ENCODE assay signal across 7 cellular contexts in the genomic region with DNA sequence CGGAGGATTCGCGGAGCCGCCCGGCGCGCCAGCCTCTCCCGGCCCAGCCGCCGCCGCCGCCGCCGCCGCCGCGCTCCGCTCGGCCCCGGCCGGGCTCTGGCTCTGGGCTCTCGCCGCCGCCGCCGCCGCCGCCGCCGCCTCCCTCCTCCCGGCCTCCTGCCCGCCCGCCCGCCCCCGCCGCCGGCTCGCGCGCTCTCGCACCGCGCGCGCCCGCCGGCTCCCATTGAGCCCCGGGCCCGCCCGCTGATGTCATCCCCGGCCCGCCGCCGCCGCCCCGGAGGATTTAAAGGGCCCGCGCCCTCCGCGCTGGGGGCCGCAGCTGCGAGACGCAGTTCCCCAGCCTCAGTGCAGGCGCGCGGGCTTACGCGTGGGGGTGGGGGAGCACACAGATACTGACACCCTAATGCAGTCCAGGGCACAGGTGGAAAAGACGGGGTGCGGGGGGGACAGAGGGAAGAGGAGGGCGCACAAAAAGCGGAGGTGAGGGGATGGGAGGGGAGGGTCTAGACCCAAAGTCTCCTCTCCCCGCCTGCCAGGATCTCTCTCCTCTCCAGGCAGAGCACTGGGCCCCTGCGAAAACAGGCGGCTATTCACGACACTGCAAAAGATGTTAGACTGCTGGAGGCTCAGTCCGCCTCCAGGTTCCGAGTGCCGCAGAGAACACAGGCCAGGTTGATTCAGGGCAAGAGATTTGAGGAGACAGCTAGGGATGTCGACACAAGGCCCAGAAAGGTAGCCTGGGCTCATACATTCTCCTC. TPM values are rescaled to one million over a fixed set of nuclear protein-coding genes. Genes with fewer than 3 reads are reported as not detected.
A peak's percentile ranks its signal among the peaks of the same experiment; 100 is the strongest.
DNase-seq lines count a peak whose midpoint lies in the region; ATAC-seq and TF ChIP-seq lines count a peak whose summit lies in the region.

A gene (minus strand): TSS at position 197 of the 758 bp plus-strand sequence. CDS start 3,276 bp downstream, outside the sequence.

- WGBS in heart right ventricle, 2 donors: 2% methylated on average over 30 to 64 of the region's 80 CpGs
- WGBS in upper lobe of left lung, 2 donors: 3 to 12% methylated on average over 14 to 19 of the region's 80 CpGs

- peak; percentile 94 for DNase-seq in GM13976 (ENCODE audit: low spot score)
- peak in 49 of 76 experiments; percentile 6 to 68 (median 38) for DNase-seq in HUDEP-2 (lab: John Stamatoyannopoulos, UW; ENCODE audit: unreplicated experiment in 76 of 76)
- DNase-seq in T-helper 1 cell: peak; percentile 55 to 76 (median 66)
- DNase-seq in amniotic stem cell (lab: John Stamatoyannopoulos, UW): peak; percentile 52
- peak; percentile 83 to 86 for DNase-seq in heart right ventricle
- DNase-seq in posterior cingulate gyrus: peak; percentile 73 to 97 (median 80)
- peak; percentile 81 to 96 for DNase-seq in upper lobe of left lung

- no peaks in the 10 kb centered on the region for H3K9me3 ChIP-seq in heart right ventricle
- no peaks in the 10 kb centered on the region for H3K9me3 ChIP-seq in upper lobe of left lung

- TF ChIP-seq POLR2A in upper lobe of left lung (IDR thresholded peaks at IDR 0.05): peak in 2 of 4 donors; percentile 13 to 41

- H3K36me3 ChIP-seq in heart right ventricle: peaks cover 0 to 16% (median 0%) of the 10 kb centered on the region in 9 donors
- peaks cover 0 to 9% (median 0%) of the 10 kb centered on the region in 4 donors for H3K36me3 ChIP-seq in upper lobe of left lung

- H3K4me3 ChIP-seq in heart right ventricle (peak within 1 kb of the TSS; percentile 75 to 96 (median 88)), upper lobe of left lung (peak within 1 kb of the TSS; percentile 49 to 66 (median 64))

- H3K27me3 ChIP-seq in heart right ventricle: no peaks in the 10 kb centered on the region
- no peaks in the 10 kb centered on the region for H3K27me3 ChIP-seq in upper lobe of left lung

- in situ Hi-C loops in GM13976 (cut with MboI; ENCODE audit: low sequenced_read_pairs, unreplicated experiment): no loop called here

- no peak for TF ChIP-seq EP300 in upper lobe of left lung (IDR thresholded peaks at IDR 0.05)

- ATAC-seq in heart right ventricle: peak; percentile 67 to 78 (median 71)
- ATAC-seq in upper lobe of left lung (ENCODE audit: low FRiP score in 2 of 2): peak; percentile 71 to 85

- intact Hi-C loops in heart right ventricle (cut with DNase I): loop anchor here in 5 of 10 donors (2.0 to 10.0 kb wide), 4 partner anchors 45 to 113 kb away; a partner anchor contains a TSS
- intact Hi-C loops in posterior cingulate gyrus (cut with DNase I): no loop called here

- H3K27ac ChIP-seq in heart right ventricle (peak within 1 kb of the TSS; percentile 96 to 100 (median 99)), upper lobe of left lung (peak within 1 kb of the TSS; percentile 96 to 99 (median 98))

- H3K4me1 ChIP-seq in heart right ventricle: peaks cover 34 to 55% (median 49%) of the 10 kb centered on the region in 9 donors
- H3K4me1 ChIP-seq in upper lobe of left lung: peaks cover 39 to 56% (median 42%) of the 10 kb centered on the region in 4 donors

- TF ChIP-seq CTCF in GM13976 (IDR thresholded peaks at IDR 0.05; ENCODE audit: borderline replicate concordance, control extremely low read depth, extremely low read depth, insufficient read depth, missing control alignments) (no peak), heart right ventricle (IDR thresholded peaks at IDR 0.05) (no peak), upper lobe of left lung (IDR thresholded peaks at IDR 0.05) (no peak)

RNA-seq across cellular contexts. Expression of the gene that starts here (rescaled TPM):
- total RNA-seq in heart right ventricle: 10 to 100 TPM; 64.1 to 88.1 (median 78.6) TPM
- polyA plus RNA-seq in heart right ventricle: 10 to 100 TPM; 81.6 to 83.4 TPM
- 100 to 1,000 TPM in 5 of 6 donors, 10 to 100 TPM in 1; 94.1 to 345 (median 123) TPM for total RNA-seq in upper lobe of left lung

Comparison
In these comparisons a context has a peak if more than half of its experiments do, and no peak if none do; other contexts are left out.
1. Peak in every context shown above with its lines: DNase-seq, ATAC-seq, H3K4me3 ChIP-seq and H3K27ac ChIP-seq.
2. DNase-seq: peak in every context shown above with its lines; median percentile 94 in GM13976; 88 in upper lobe of left lung; 84 in heart right ventricle; 80 in posterior cingulate gyrus; 66 in T-helper 1 cell; 52 in amniotic stem cell; 38 in HUDEP-2.